14 cellular contexts compared by ENCODE assay signal in genomic region chr1:2528611-2528965, GRCh38. TPM values are rescaled to one million over a fixed set of nuclear protein-coding genes. Genes with fewer than 3 reads are reported as not detected.
DNase-seq lines count a peak whose midpoint lies in the region; ATAC-seq and TF ChIP-seq lines count a peak whose summit lies in the region.
"Had no signal": no experiment of that assay in that cellular context is flagged by ENCODE, and none has a peak within 500 bp of the region (broad histone marks: within the 10 kb centered on the region; RNA-seq: fewer than 3 reads in every experiment).

No MANE protein-coding gene starts in this region.

- H3K27ac ChIP-seq in CD4-positive, CD25-positive, alpha-beta regulatory T cell (ENCODE audit: insufficient read depth, low read length, poor library complexity, severe bottlenecking) = no peak overlapping the region
- H3K27ac ChIP-seq in dorsolateral prefrontal cortex (peak overlapping the region in 43 of 59 donors; percentile 1 to 93 (median 69)), foreskin keratinocyte (no peak overlapping the region)
- H3K27ac ChIP-seq: adrenal gland, WERI-Rb-1 had no signal

- TF ChIP-seq CTCF in dorsolateral prefrontal cortex (IDR thresholded peaks at IDR 0.05 in 54 of 56, conservative IDR thresholded peaks at IDR 0.05 in 2 of 56; ENCODE audit: low read depth in 1 of 56, partially characterized antibody in 56 of 56) (no peak), foreskin keratinocyte (conservative IDR thresholded peaks at IDR 0.05) (no peak)

- ATAC-seq in CD4-positive, CD25-positive, alpha-beta regulatory T cell (ENCODE audit: low read depth in 2 of 2) = no peak
- ATAC-seq in naive thymus-derived CD8-positive, alpha-beta T cell = no peak
- ATAC-seq in foreskin keratinocyte (no peak), GM21367 (IDR thresholded peaks at IDR 0.05; ENCODE audit: unreplicated experiment) (no peak)

- H3K9me3 ChIP-seq in CD4-positive, CD25-positive, alpha-beta regulatory T cell (ENCODE audit: control insufficient read depth in 2 of 2, low read length in 2 of 2) = no peaks in the 10 kb centered on the region
- H3K9me3 ChIP-seq: adrenal gland, BE2C had no signal

- intact Hi-C loops in dorsolateral prefrontal cortex (cut with DNase I) = loop anchor here (5.0 to 10.0 kb wide), 5 partner anchors 56 to 136 kb away; partner anchors contain the start of genes MORN1 (in 1 of the 2), PEX10 (in 1 of the 2), PRXL2B (in 1 of the 2) and RER1 (in 1 of the 2)

- POLR2A ChIA-PET in naive thymus-derived CD8-positive, alpha-beta T cell (lab: Charles Lee) = interaction anchor here (1.1 to 15.0 kb wide), 4 partner anchors 15 to 116 kb away, joined by 4 to 528 read pairs (median 7); partner anchors contain the start of genes PEX10 and TNFRSF14

- no peak for DNase-seq in CD4-positive, CD25-positive, alpha-beta regulatory T cell
- DNase-seq in dorsolateral prefrontal cortex (no peak), foreskin keratinocyte (no peak), putamen (ENCODE audit: low spot score) (no peak), occipital lobe (lab: John Stamatoyannopoulos, UW) (no peak)
- no peak for DNase-seq in naive thymus-derived CD8-positive, alpha-beta T cell
- DNase-seq: EL, NCI-H1092, WERI-Rb-1 had no signal

- H3K9me3 Mint-ChIP-seq in CD4-positive, CD25-positive, alpha-beta regulatory T cell = no peaks in the 10 kb centered on the region
- H3K9me3 Mint-ChIP-seq in IgD-negative memory B cell = no peaks in the 10 kb centered on the region
- no peaks in the 10 kb centered on the region for H3K9me3 Mint-ChIP-seq in naive thymus-derived CD8-positive, alpha-beta T cell

- H3K27me3 Mint-ChIP-seq in CD4-positive, CD25-positive, alpha-beta regulatory T cell = peaks cover 41% of the 10 kb centered on the region
- peaks cover 17% of the 10 kb centered on the region for H3K27me3 Mint-ChIP-seq in IgD-negative memory B cell
- peaks cover 0 to 12% (median 6%) of the 10 kb centered on the region in 5 donors for H3K27me3 Mint-ChIP-seq in naive thymus-derived CD8-positive, alpha-beta T cell

- H3K27ac Mint-ChIP-seq in CD4-positive, CD25-positive, alpha-beta regulatory T cell = no peak overlapping the region
- peak overlapping the region in 1 of 3 donors; percentile 87 for H3K27ac Mint-ChIP-seq in IgD-negative memory B cell
- H3K27ac Mint-ChIP-seq in naive thymus-derived CD8-positive, alpha-beta T cell = peak overlapping the region in 2 of 10 donors; percentile 43 to 48

- peaks cover 6 to 42% (median 21%) of the 10 kb centered on the region in 4 donors for H3K4me1 Mint-ChIP-seq in CD4-positive, CD25-positive, alpha-beta regulatory T cell
- peaks cover 16 to 22% (median 17%) of the 10 kb centered on the region in 3 donors for H3K4me1 Mint-ChIP-seq in IgD-negative memory B cell
- peaks cover 20 to 39% (median 34%) of the 10 kb centered on the region in 4 donors for H3K4me1 Mint-ChIP-seq in naive thymus-derived CD8-positive, alpha-beta T cell

- peaks cover 3% of the 10 kb centered on the region for H3K27me3 ChIP-seq in CD4-positive, CD25-positive, alpha-beta regulatory T cell (ENCODE audit: control insufficient read depth, insufficient read depth, low read length)
- H3K27me3 ChIP-seq in dorsolateral prefrontal cortex (peaks cover 0 to 45% (median 13%) of the 10 kb centered on the region in 45 donors), foreskin keratinocyte (no peaks in the 10 kb centered on the region)
- H3K27me3 ChIP-seq: BE2C had no signal

- peak overlapping the region; percentile 74 to 87 (median 81) for H3K4me3 Mint-ChIP-seq in CD4-positive, CD25-positive, alpha-beta regulatory T cell
- peak overlapping the region; percentile 79 to 93 (median 86) for H3K4me3 Mint-ChIP-seq in IgD-negative memory B cell
- peak overlapping the region in 9 of 10 donors; percentile 33 to 89 (median 73) for H3K4me3 Mint-ChIP-seq in naive thymus-derived CD8-positive, alpha-beta T cell

- H3K4me3 ChIP-seq in CD4-positive, CD25-positive, alpha-beta regulatory T cell (ENCODE audit: low read depth, low read length) = no peak overlapping the region
- peak overlapping the region in 47 of 59 donors; percentile 12 to 65 (median 49) for H3K4me3 ChIP-seq in dorsolateral prefrontal cortex
- H3K4me3 ChIP-seq: adrenal gland had no signal

- H3K4me1 ChIP-seq in CD4-positive, CD25-positive, alpha-beta regulatory T cell (ENCODE audit: control insufficient read depth, insufficient read depth, low read length, poor library complexity, severe bottlenecking) = peaks cover 56% of the 10 kb centered on the region
- H3K4me1 ChIP-seq in foreskin keratinocyte = peaks cover 9% of the 10 kb centered on the region

- no peaks in the 10 kb centered on the region for H3K36me3 ChIP-seq in CD4-positive, CD25-positive, alpha-beta regulatory T cell (ENCODE audit: control insufficient read depth, insufficient read depth, low read length)
- H3K36me3 ChIP-seq: adrenal gland, BE2C had no signal

- H3K36me3 Mint-ChIP-seq in CD4-positive, CD25-positive, alpha-beta regulatory T cell = no peaks in the 10 kb centered on the region
- no peaks in the 10 kb centered on the region for H3K36me3 Mint-ChIP-seq in IgD-negative memory B cell
- H3K36me3 Mint-ChIP-seq in naive thymus-derived CD8-positive, alpha-beta T cell = no peaks in the 10 kb centered on the region

RNA-seq across cellular contexts. Expression of gene HES5, which starts 1.5 kb away (rescaled TPM):
- not detected for total RNA-seq in CD4-positive, CD25-positive, alpha-beta regulatory T cell
- not detected for polyA plus RNA-seq in CD4-positive, CD25-positive, alpha-beta regulatory T cell
- polyA plus RNA-seq in IgD-negative memory B cell (not detected), foreskin keratinocyte (0.54 and 0.91 TPM in 2 replicates)
- total RNA-seq in dorsolateral prefrontal cortex (10 to 100 TPM in 45 of 120 experiments, 1 to 10 TPM in 74, under 1 TPM in 1; 0.56 to 50.1 (median 8.5) TPM), foreskin keratinocyte (0.85 and 1.5 TPM in 2 replicates), occipital lobe (25.4 TPM)
- total RNA-seq in naive thymus-derived CD8-positive, alpha-beta T cell = under 1 TPM in 1 of 2 experiments, not detected in 1; 0.30 TPM
- not detected for polyA plus RNA-seq in naive thymus-derived CD8-positive, alpha-beta T cell
- total RNA-seq: adrenal gland, renal cortical epithelial cell had no signal
- polyA plus RNA-seq: adrenal gland had no signal

RNA-seq across cellular contexts. Expression of gene PANK4, which starts 2.2 kb away (rescaled TPM):
- total RNA-seq in CD4-positive, CD25-positive, alpha-beta regulatory T cell = 66.6 TPM
- polyA plus RNA-seq in CD4-positive, CD25-positive, alpha-beta regulatory T cell = 10 to 100 TPM; 16.8 to 23.7 (median 17.3) TPM
- polyA plus RNA-seq in IgD-negative memory B cell (19.4 TPM), foreskin keratinocyte (16.6 and 19.4 TPM in 2 replicates)
- total RNA-seq in dorsolateral prefrontal cortex (10 to 100 TPM; 31.4 to 65.2 (median 46.7) TPM), foreskin keratinocyte (24.5 and 25.5 TPM in 2 replicates), occipital lobe (26.0 TPM)
- 100 to 1,000 TPM; 149 to 155 TPM for total RNA-seq in naive thymus-derived CD8-positive, alpha-beta T cell
- polyA plus RNA-seq in naive thymus-derived CD8-positive, alpha-beta T cell = 10 to 100 TPM in 2 of 3 donors, 1 to 10 TPM in 1; 9.0 to 31.7 (median 13.4) TPM

RNA-seq across cellular contexts. Expression of gene TNFRSF14, which starts 27.6 kb away (rescaled TPM):
- 235 TPM for total RNA-seq in CD4-positive, CD25-positive, alpha-beta regulatory T cell
- 10 to 100 TPM; 57.3 to 75.8 (median 73.8) TPM for polyA plus RNA-seq in CD4-positive, CD25-positive, alpha-beta regulatory T cell
- 63.3 TPM for polyA plus RNA-seq in IgD-negative memory B cell
- total RNA-seq in dorsolateral prefrontal cortex = 10 to 100 TPM; 12.0 to 44.5 (median 23.4) TPM
- total RNA-seq in naive thymus-derived CD8-positive, alpha-beta T cell = 100 to 1,000 TPM; 187 to 190 TPM
- 10 to 100 TPM; 45.8 to 61.6 (median 48.9) TPM for polyA plus RNA-seq in naive thymus-derived CD8-positive, alpha-beta T cell
- 11.4 and 13.0 TPM in 2 replicates for total RNA-seq in foreskin keratinocyte
- 16.4 and 18.0 TPM in 2 replicates for polyA plus RNA-seq in foreskin keratinocyte
- 2.0 TPM for total RNA-seq in occipital lobe

RNA-seq across cellular contexts. Expression of gene PLCH2, which starts 52.5 kb away (rescaled TPM):
- total RNA-seq in CD4-positive, CD25-positive, alpha-beta regulatory T cell = 43.4 TPM
- polyA plus RNA-seq in CD4-positive, CD25-positive, alpha-beta regulatory T cell = 1 to 10 TPM in 3 of 4 donors, under 1 TPM in 1; 0.35 to 2.8 (median 1.1) TPM
- polyA plus RNA-seq in IgD-negative memory B cell = 0.66 TPM
- 10 to 100 TPM; 15.5 to 43.3 (median 25.0) TPM for total RNA-seq in dorsolateral prefrontal cortex
- total RNA-seq in naive thymus-derived CD8-positive, alpha-beta T cell = 10 to 100 TPM; 14.8 to 16.4 TPM
- polyA plus RNA-seq in naive thymus-derived CD8-positive, alpha-beta T cell = under 1 TPM; 0.37 to 0.52 (median 0.37) TPM
- total RNA-seq in foreskin keratinocyte = 132 and 148 TPM in 2 replicates
- 78.0 and 89.4 TPM in 2 replicates for polyA plus RNA-seq in foreskin keratinocyte
- total RNA-seq in occipital lobe = 4.2 TPM

RNA-seq across cellular contexts. Expression of gene PRXL2B, which starts 58.0 kb away (rescaled TPM):
- total RNA-seq in CD4-positive, CD25-positive, alpha-beta regulatory T cell = 24.5 TPM
- polyA plus RNA-seq in CD4-positive, CD25-positive, alpha-beta regulatory T cell = 10 to 100 TPM; 24.7 to 31.1 (median 27.2) TPM
- polyA plus RNA-seq in IgD-negative memory B cell (20.3 TPM), foreskin keratinocyte (24.6 and 26.4 TPM in 2 replicates)
- total RNA-seq in dorsolateral prefrontal cortex (10 to 100 TPM; 24.0 to 76.4 (median 50.5) TPM), foreskin keratinocyte (22.4 and 25.2 TPM in 2 replicates), occipital lobe (11.9 TPM)
- total RNA-seq in naive thymus-derived CD8-positive, alpha-beta T cell = 10 to 100 TPM; 39.6 to 45.4 TPM
- polyA plus RNA-seq in naive thymus-derived CD8-positive, alpha-beta T cell = 10 to 100 TPM; 20.6 to 37.5 (median 27.4) TPM

Comparison
In these comparisons a context has a peak if more than half of its experiments do, and no peak if none do; other contexts are left out.
1. H3K27ac ChIP-seq: peak in dorsolateral prefrontal cortex (43 of 59); none in CD4-positive, CD25-positive, alpha-beta regulatory T cell (single experiment) and foreskin keratinocyte (single experiment).
2. Peak in every context shown above with its lines, with median percentiles within 50 percentile points of each other: H3K4me3 Mint-ChIP-seq.